ENCODE assay signal across 8 cellular contexts in the genomic region with DNA sequence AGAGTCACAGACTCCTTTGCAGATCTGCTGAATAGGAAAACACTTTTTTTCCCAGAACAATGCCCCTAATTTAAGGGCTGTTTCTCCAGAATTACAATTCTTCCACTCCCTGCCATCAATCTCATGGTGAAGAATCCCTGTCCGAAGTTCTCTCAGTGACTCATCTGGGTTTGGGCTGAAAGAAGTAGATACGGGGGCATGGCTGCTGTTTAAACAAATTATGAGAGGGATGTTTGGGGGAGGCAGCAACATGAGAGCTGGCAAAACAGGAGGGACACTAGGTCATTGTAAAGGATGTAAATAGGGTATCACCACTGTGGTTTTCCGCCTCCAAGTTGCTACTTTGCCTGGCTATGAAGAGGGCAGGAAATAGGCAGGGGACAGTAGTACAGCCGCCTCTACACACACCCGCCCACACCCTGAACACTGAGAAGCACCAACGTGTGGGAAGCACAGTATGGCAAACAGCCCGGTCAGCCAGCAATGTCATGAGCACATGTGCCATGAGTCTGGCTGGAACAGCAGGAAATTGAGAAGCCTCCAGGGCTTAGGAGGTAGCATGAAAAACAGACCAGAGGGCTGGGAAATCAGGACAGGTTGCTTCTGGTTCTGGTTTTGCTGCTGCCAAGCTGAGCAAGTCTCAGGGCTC. TPM values are rescaled to one million over a fixed set of nuclear protein-coding genes. Genes with fewer than 3 reads are reported as not detected.
DNase-seq lines count a peak whose midpoint lies in the region; ATAC-seq and TF ChIP-seq lines count a peak whose summit lies in the region.

No MANE protein-coding gene starts in this region.

- no peaks in the 10 kb centered on the region for H3K9me3 Mint-ChIP-seq in CD8-positive, alpha-beta memory T cell
- H3K9me3 Mint-ChIP-seq in effector memory CD8-positive, alpha-beta T cell, result no peaks in the 10 kb centered on the region
- no peaks in the 10 kb centered on the region for H3K9me3 Mint-ChIP-seq in nephron progenitor cell

- peaks cover 18% of the 10 kb centered on the region for H3K36me3 ChIP-seq in CD8-positive, alpha-beta memory T cell (ENCODE audit: insufficient read depth, low read length)
- peaks cover 31% of the 10 kb centered on the region for H3K36me3 ChIP-seq in OCI-LY7 (ENCODE audit: insufficient read depth, low read length)

- peaks cover 5% of the 10 kb centered on the region for H3K4me1 ChIP-seq in CD8-positive, alpha-beta memory T cell (ENCODE audit: insufficient read depth, low read length)
- H3K4me1 ChIP-seq in OCI-LY7 (ENCODE audit: insufficient read depth, low read length, poor library complexity, severe bottlenecking), result no peaks in the 10 kb centered on the region

- H2AFZ ChIP-seq in OCI-LY7 (ENCODE audit: low read length), result no peak overlapping the region

- peak overlapping the region in 4 of 7 donors; percentile 27 to 59 (median 32) for H3K4me3 Mint-ChIP-seq in CD8-positive, alpha-beta memory T cell
- H3K4me3 Mint-ChIP-seq in effector memory CD8-positive, alpha-beta T cell, result peak overlapping the region; percentile 27 to 32
- H3K4me3 Mint-ChIP-seq in nephron progenitor cell, result no peak overlapping the region

- peaks cover 19 to 22% (median 20%) of the 10 kb centered on the region in 3 donors for H3K4me1 Mint-ChIP-seq in CD8-positive, alpha-beta memory T cell
- H3K4me1 Mint-ChIP-seq in effector memory CD8-positive, alpha-beta T cell (ENCODE audit: low read depth in 2 of 2), result peaks cover 16% of the 10 kb centered on the region in 2 donors
- peaks cover 5% of the 10 kb centered on the region for H3K4me1 Mint-ChIP-seq in nephron progenitor cell

- H3K9me2 ChIP-seq in OCI-LY7 (ENCODE audit: insufficient read depth, low read length), result no peaks in the 10 kb centered on the region

- H3K79me2 ChIP-seq in OCI-LY7 (ENCODE audit: insufficient read depth, low read depth, low read length), result no peaks in the 10 kb centered on the region

- DNase-seq in CD8-positive, alpha-beta memory T cell, result no peak
- DNase-seq in Kasumi-1 (lab: John Stamatoyannopoulos, UW) (peak; percentile 18 to 32), nephron progenitor cell (no peak), hippocampal formation (lab: John Stamatoyannopoulos, UW) (no peak), globus pallidus (ENCODE audit: low spot score) (no peak), OCI-LY7 (ENCODE audit: low spot score) (no peak)
- DNase-seq in effector memory CD8-positive, alpha-beta T cell, result no peak
- no peak for DNase-seq in activated CD4-positive, alpha-beta T cell treated with anti-CD3 and anti-CD28 coated beads for 1 hour

- POLR2A ChIA-PET in CD8-positive, alpha-beta memory T cell (lab: Charles Lee), result no interaction called here
- POLR2A ChIA-PET in OCI-LY7 (lab: Charles Lee), result no interaction called here

- CTCF ChIA-PET in CD8-positive, alpha-beta memory T cell (lab: Charles Lee), result no interaction called here
- CTCF ChIA-PET in OCI-LY7 (lab: Charles Lee; ENCODE audit: unreplicated experiment), result no interaction called here

- H3K27ac Mint-ChIP-seq in CD8-positive, alpha-beta memory T cell, result peak overlapping the region in 7 of 8 donors; percentile 10 to 79 (median 52)
- peak overlapping the region in 1 of 2 donors; percentile 66 for H3K27ac Mint-ChIP-seq in effector memory CD8-positive, alpha-beta T cell
- H3K27ac Mint-ChIP-seq in nephron progenitor cell, result peak overlapping the region; percentile 49

- H3K27me3 Mint-ChIP-seq in CD8-positive, alpha-beta memory T cell, result no peaks in the 10 kb centered on the region
- no peaks in the 10 kb centered on the region for H3K27me3 Mint-ChIP-seq in effector memory CD8-positive, alpha-beta T cell
- no peaks in the 10 kb centered on the region for H3K27me3 Mint-ChIP-seq in nephron progenitor cell (ENCODE audit: low read depth, poor library complexity)

- no peak overlapping the region for H3K4me3 ChIP-seq in CD8-positive, alpha-beta memory T cell (ENCODE audit: low read length)
- H3K4me3 ChIP-seq in OCI-LY7 (ENCODE audit: low read depth, low read length, poor library complexity, severe bottlenecking), result no peak overlapping the region

- intact Hi-C loops in OCI-LY7 (cut with micrococcal nuclease; ENCODE audit: unreplicated experiment), result no loop called here

- H3K36me3 Mint-ChIP-seq in CD8-positive, alpha-beta memory T cell, result peaks cover 0 to 52% (median 2%) of the 10 kb centered on the region in 3 donors
- H3K36me3 Mint-ChIP-seq in effector memory CD8-positive, alpha-beta T cell (ENCODE audit: insufficient read depth), result peaks cover 13% of the 10 kb centered on the region
- peaks cover under 1% of the 10 kb centered on the region for H3K36me3 Mint-ChIP-seq in nephron progenitor cell (ENCODE audit: low read depth)

- peak; percentile 87 for ATAC-seq in effector memory CD8-positive, alpha-beta T cell (replicated peaks)

- H3K9me3 ChIP-seq in CD8-positive, alpha-beta memory T cell (ENCODE audit: low read length), result no peaks in the 10 kb centered on the region
- H3K9me3 ChIP-seq in OCI-LY7 (ENCODE audit: low read length), result no peaks in the 10 kb centered on the region

- no peak overlapping the region for H3K27ac ChIP-seq in CD8-positive, alpha-beta memory T cell (ENCODE audit: low read depth, low read length)
- no peak overlapping the region for H3K27ac ChIP-seq in OCI-LY7 (ENCODE audit: low read depth, low read length, poor library complexity, severe bottlenecking)

- TF ChIP-seq CTCF in nephron progenitor cell (IDR thresholded peaks at IDR 0.05) (no peak), OCI-LY7 (conservative IDR thresholded peaks at IDR 0.05; ENCODE audit: low read length) (no peak)

- no peak overlapping the region for H3K4me2 ChIP-seq in OCI-LY7 (ENCODE audit: low read length)

- no peaks in the 10 kb centered on the region for H3K27me3 ChIP-seq in CD8-positive, alpha-beta memory T cell (ENCODE audit: insufficient read depth, low read length, poor library complexity, severe bottlenecking)

- no TSS peak for BruUV-seq in OCI-LY7 (replicated peaks; lab: Mats Ljungman, UMichigan)

- H4K20me1 ChIP-seq in OCI-LY7 (ENCODE audit: insufficient read depth, low read length), result no peaks in the 10 kb centered on the region; the same call in 1 of the 2 replicates

RNA-seq across cellular contexts. Expression of a gene that starts 17.2 kb away (rescaled TPM):
- 10 to 100 TPM; 75.0 to 80.5 TPM for total RNA-seq in CD8-positive, alpha-beta memory T cell
- 83.0 TPM for polyA plus RNA-seq in CD8-positive, alpha-beta memory T cell
- total RNA-seq in OCI-LY7 (2014; rRNA removed; shearing (Covaris generic)), result 36.2 and 51.3 TPM in 2 replicates
- 80.2 and 82.6 TPM in 2 replicates for total RNA-seq in OCI-LY7 (2022)

RNA-seq across cellular contexts. Expression of a gene that starts 38.7 kb away (rescaled TPM):
- under 1 TPM; 0.53 to 0.68 TPM for total RNA-seq in CD8-positive, alpha-beta memory T cell
- polyA plus RNA-seq in CD8-positive, alpha-beta memory T cell, result not detected
- total RNA-seq in OCI-LY7 (2014; rRNA removed; shearing (Covaris generic)), result 0.62 and 0.79 TPM in 2 replicates
- total RNA-seq in OCI-LY7 (2022), result 0.78 TPM in 1 of 2 replicates, not detected in the other

RNA-seq across cellular contexts. Expression of a gene that starts 39.4 kb away (rescaled TPM):
- not detected for total RNA-seq in CD8-positive, alpha-beta memory T cell
- polyA plus RNA-seq in CD8-positive, alpha-beta memory T cell, result not detected
- total RNA-seq in OCI-LY7 (2014; rRNA removed; shearing (Covaris generic)), result 1.1 TPM in 1 of 2 replicates, not detected in the other
- total RNA-seq in OCI-LY7 (2022), result not detected in 2 replicates

Comparison
In these comparisons a context has a peak if more than half of its experiments do, and no peak if none do; other contexts are left out.
1. DNase-seq: peak in Kasumi-1 (2 of 2); none in CD8-positive, alpha-beta memory T cell (0 of 5), effector memory CD8-positive, alpha-beta T cell (0 of 3), nephron progenitor cell (single experiment), hippocampal formation (0 of 2), globus pallidus (single experiment), activated CD4-positive, alpha-beta T cell treated with anti-CD3 and anti-CD28 coated beads for 1 hour (single experiment) and OCI-LY7 (single experiment).